25 cellular contexts compared by ENCODE assay signal in genomic region chr2:191754103-191754502, GRCh38.
"Had no signal": no experiment of that assay in that cellular context is flagged by ENCODE, and none has a peak within 500 bp of the region (broad histone marks: within the 10 kb centered on the region; RNA-seq: fewer than 3 reads in every experiment).

No MANE protein-coding gene starts in this region.

- H3K9ac ChIP-seq: neural progenitor cell had no signal

- FAIRE-seq: keratinocyte had no signal

- H3K9me3 ChIP-seq: heart right ventricle, left lung, lower lobe of right lung, neutrophil, right atrium auricular region, spleen, tibial nerve, vagina had no signal

- ATAC-seq: heart right ventricle; left cardiac atrium; left lung; lower lobe of right lung; natural killer cell; sciatic nerve; stimulated activated effector memory CD8-positive, alpha-beta T cell treated with anti-CD3 and anti-CD28 coated beads, Interleukin-12 subunit alpha, Interleukin-12 subunit beta, amount 100 ng/mL, for 72 hours had no signal

- H3K27ac ChIP-seq: heart right ventricle, hepatocyte, left lung, lower lobe of right lung, neural progenitor cell, neutrophil, right atrium auricular region, skin epidermis, spleen, tibial nerve, vagina had no signal

- H3K79me2 ChIP-seq: hepatocyte had no signal

- H3K4me2 ChIP-seq: hepatocyte, neural progenitor cell had no signal

- H3K4me1 ChIP-seq: left lung, neural progenitor cell, right atrium auricular region, tibial nerve, vagina had no signal

- H3K4me3 ChIP-seq: heart right ventricle, hepatocyte, left lung, lower lobe of right lung, neural progenitor cell, right atrium auricular region, skin epidermis, spleen, tibial nerve, vagina had no signal

- H2AFZ ChIP-seq: hepatocyte, neural progenitor cell had no signal

- H3K36me3 ChIP-seq: heart right ventricle, left lung, lower lobe of right lung, neural progenitor cell, neutrophil, right atrium auricular region, spleen, tibial nerve, vagina had no signal

- H3K27me3 ChIP-seq: hepatocyte, left lung, neural progenitor cell, neutrophil, right atrium auricular region, spleen, tibial nerve, vagina had no signal

- DNase-seq: heart right ventricle; kidney glomerular epithelial cell; left cardiac atrium; left lung; lower lobe of right lung; mammary epithelial cell; mesenchymal stem cell; naive B cell; natural killer cell; nephron progenitor cell; occipital lobe; spleen; stimulated activated CD4-positive, alpha-beta T cell treated with anti-CD3 and anti-CD28 coated beads, Interleukin-4, amount 100 ng/mL, for 24 hours; stimulated activated naive CD4-positive, alpha-beta T cell; substantia nigra had no signal
